Comparison of ENCODE assay signal across 18 cellular contexts in the genomic region with DNA sequence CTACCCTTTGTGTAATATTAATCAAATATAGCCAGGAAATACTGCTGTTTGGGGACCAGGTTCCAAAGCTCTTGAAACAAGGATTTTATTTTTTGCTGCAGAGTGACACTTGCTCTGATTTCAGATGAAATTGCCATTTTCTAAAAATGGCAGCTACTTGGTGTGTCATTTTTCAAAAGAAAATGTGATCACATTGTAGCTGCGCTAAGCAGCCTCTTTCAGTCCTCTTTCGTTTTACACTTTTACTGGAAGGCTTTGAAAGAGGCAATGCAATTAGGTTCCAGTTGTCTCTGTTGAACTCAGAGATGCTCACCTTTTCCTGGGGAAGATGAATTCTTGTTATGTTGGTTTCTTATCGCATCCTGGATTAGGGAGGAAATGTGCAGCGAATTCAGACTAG.
A peak's percentile ranks its signal among the peaks of the same experiment; 100 is the strongest.
DNase-seq lines count a peak whose midpoint lies in the region; ATAC-seq lines count a peak whose summit lies in the region.
"Had no signal": no experiment of that assay in that cellular context is flagged by ENCODE, and none has a peak within 500 bp of the region (broad histone marks: within the 10 kb centered on the region; RNA-seq: fewer than 3 reads in every experiment).

No MANE protein-coding gene starts in this region.

- no peaks in the 10 kb centered on the region for H3K36me3 Mint-ChIP-seq in activated CD4-positive, alpha-beta T cell treated with anti-CD3 and anti-CD28 coated beads, Interleukin-2, amount 10 ng/mL, durations not matched to agents 7 days and 5 days (ENCODE audit: low read depth)
- no peaks in the 10 kb centered on the region for H3K36me3 Mint-ChIP-seq in T-cell
- H3K36me3 Mint-ChIP-seq in naive thymus-derived CD4-positive, alpha-beta T cell: no peaks in the 10 kb centered on the region
- H3K36me3 Mint-ChIP-seq: CD8-positive, alpha-beta T cell had no signal

- intact Hi-C loops in naive thymus-derived CD4-positive, alpha-beta T cell (cut with micrococcal nuclease): loop anchor here (1.0 to 5.0 kb wide), 5 partner anchors 52 to 789 kb away; no protein-coding TSS in a partner anchor

- H3K4me1 Mint-ChIP-seq in activated CD4-positive, alpha-beta T cell treated with anti-CD3 and anti-CD28 coated beads, Interleukin-2, amount 10 ng/mL, durations not matched to agents 7 days and 5 days: peaks cover 18% of the 10 kb centered on the region
- H3K4me1 Mint-ChIP-seq in T-cell: peaks cover 14 to 25% (median 21%) of the 10 kb centered on the region in 3 donors
- peaks cover 5 to 26% (median 21%) of the 10 kb centered on the region in 7 donors for H3K4me1 Mint-ChIP-seq in naive thymus-derived CD4-positive, alpha-beta T cell

- peak; percentile 26 for ATAC-seq in GM18867 (IDR thresholded peaks at IDR 0.05; ENCODE audit: unreplicated experiment)
- ATAC-seq in T-cell (replicated peaks in 1 of 4): peak in 1 of 4 experiments; percentile 33
- ATAC-seq in naive thymus-derived CD4-positive, alpha-beta T cell: no peak
- ATAC-seq in GM18498 (IDR thresholded peaks at IDR 0.05; ENCODE audit: unreplicated experiment): no peak
- no peak for ATAC-seq in GM18502 (IDR thresholded peaks at IDR 0.05; ENCODE audit: poor library complexity, unreplicated experiment)
- ATAC-seq: CD8-positive, alpha-beta T cell had no signal

- no peaks in the 10 kb centered on the region for H3K27me3 Mint-ChIP-seq in activated CD4-positive, alpha-beta T cell treated with anti-CD3 and anti-CD28 coated beads, Interleukin-2, amount 10 ng/mL, durations not matched to agents 7 days and 5 days
- H3K27me3 Mint-ChIP-seq in T-cell: peaks cover 0 to 10% of the 10 kb centered on the region in 2 donors
- H3K27me3 Mint-ChIP-seq in naive thymus-derived CD4-positive, alpha-beta T cell: no peaks in the 10 kb centered on the region

- H3K27ac Mint-ChIP-seq in activated CD4-positive, alpha-beta T cell treated with anti-CD3 and anti-CD28 coated beads, Interleukin-2, amount 10 ng/mL, durations not matched to agents 7 days and 5 days: peak overlapping the region; percentile 84
- H3K27ac Mint-ChIP-seq in T-cell: peak overlapping the region; percentile 45 to 79
- H3K27ac Mint-ChIP-seq in naive thymus-derived CD4-positive, alpha-beta T cell: peak overlapping the region in 8 of 9 donors; percentile 56 to 80 (median 66)
- H3K27ac Mint-ChIP-seq: CD8-positive, alpha-beta T cell had no signal

- POLR2A ChIA-PET in activated CD4-positive, alpha-beta T cell treated with anti-CD3 and anti-CD28 coated beads, Interleukin-2, amount 10 ng/mL, durations not matched to agents 7 days and 5 days (lab: Charles Lee): interaction anchor here (1.2 kb wide), 2 partner anchors 187 to 517 kb away, joined by 3 to 5 read pairs; partner anchors contain the start of gene MCTS1
- POLR2A ChIA-PET in T-cell (lab: Charles Lee): interaction anchor here (0.7 to 0.8 kb wide), 3 partner anchors 26 to 526 kb away, joined by 6 to 13 read pairs (median 11); no protein-coding TSS in a partner anchor
- POLR2A ChIA-PET in naive thymus-derived CD4-positive, alpha-beta T cell (lab: Charles Lee): no interaction called here

- H3K9me3 Mint-ChIP-seq in activated CD4-positive, alpha-beta T cell treated with anti-CD3 and anti-CD28 coated beads, Interleukin-2, amount 10 ng/mL, durations not matched to agents 7 days and 5 days: no peaks in the 10 kb centered on the region
- no peaks in the 10 kb centered on the region for H3K9me3 Mint-ChIP-seq in T-cell
- no peaks in the 10 kb centered on the region for H3K9me3 Mint-ChIP-seq in naive thymus-derived CD4-positive, alpha-beta T cell
- H3K9me3 Mint-ChIP-seq: CD8-positive, alpha-beta T cell had no signal

- H3K4me1 ChIP-seq in naive thymus-derived CD4-positive, alpha-beta T cell (ENCODE audit: control insufficient read depth in 2 of 2, insufficient read depth in 2 of 2, low read length in 2 of 2): no peaks in the 10 kb centered on the region
- H3K4me1 ChIP-seq: HAP-1, left lung had no signal

- no peaks in the 10 kb centered on the region for H3K27me3 ChIP-seq in naive thymus-derived CD4-positive, alpha-beta T cell (ENCODE audit: control insufficient read depth in 2 of 2, insufficient read depth in 2 of 2, low read length in 2 of 2)
- H3K27me3 ChIP-seq: left lung, upper lobe of left lung had no signal

- DNase-seq in activated CD4-positive, alpha-beta T cell treated with anti-CD3 and anti-CD28 coated beads, Interleukin-2, amount 10 ng/mL, durations not matched to agents 7 days and 5 days: no peak
- DNase-seq in activated CD4-positive, alpha-beta T cell treated with anti-CD3 and anti-CD28 coated beads for 4 hours: no peak
- DNase-seq in T-cell (no peak), NCI-H1930 (lab: John Stamatoyannopoulos, UW) (no peak)
- DNase-seq in naive thymus-derived CD4-positive, alpha-beta T cell: peak in 2 of 9 donors; percentile 6 to 17
- DNase-seq: activated CD4-positive, alpha-beta T cell treated with anti-CD3 and anti-CD28 coated beads for 1 hour; DMS79; effector CD8-positive, alpha-beta T cell; stimulated activated naive CD4-positive, alpha-beta T cell treated with Interleukin-2 at 50 U/mL for 16 hours had no signal

- H3K4me3 Mint-ChIP-seq in activated CD4-positive, alpha-beta T cell treated with anti-CD3 and anti-CD28 coated beads, Interleukin-2, amount 10 ng/mL, durations not matched to agents 7 days and 5 days: peak overlapping the region; percentile 8
- H3K4me3 Mint-ChIP-seq in T-cell: peak overlapping the region; percentile 2 to 15 (median 13)
- peak overlapping the region in 9 of 10 donors; percentile 36 to 76 (median 65) for H3K4me3 Mint-ChIP-seq in naive thymus-derived CD4-positive, alpha-beta T cell
- H3K4me3 Mint-ChIP-seq: CD8-positive, alpha-beta T cell had no signal

- CTCF ChIA-PET in activated CD4-positive, alpha-beta T cell treated with anti-CD3 and anti-CD28 coated beads, Interleukin-2, amount 10 ng/mL, durations not matched to agents 7 days and 5 days (lab: Charles Lee): interaction anchor here (0.7 to 1.5 kb wide), 5 partner anchors 10 to 785 kb away, joined by 3 to 4 read pairs (median 3); no protein-coding TSS in a partner anchor
- CTCF ChIA-PET in T-cell (lab: Charles Lee): interaction anchor here (0.6 to 1.7 kb wide), 10 partner anchors 13 to 1847 kb away, joined by 3 to 7 read pairs (median 4); partner anchors contain the start of gene MCTS1 (in 1 of the 2)
- CTCF ChIA-PET in naive thymus-derived CD4-positive, alpha-beta T cell (lab: Charles Lee): interaction anchor here (0.5 to 1.8 kb wide), 5 partner anchors 52 to 212 kb away, joined by 3 to 7 read pairs (median 3); no protein-coding TSS in a partner anchor

- H3K4me3 ChIP-seq in naive thymus-derived CD4-positive, alpha-beta T cell (ENCODE audit: low read length): no peak overlapping the region
- H3K4me3 ChIP-seq: adrenal gland, HAP-1, left lung, mucosa of descending colon, upper lobe of left lung had no signal

- H3K9me3 ChIP-seq in naive thymus-derived CD4-positive, alpha-beta T cell (ENCODE audit: control insufficient read depth in 2 of 3, low read length in 3 of 3): no peaks in the 10 kb centered on the region
- H3K9me3 ChIP-seq: adrenal gland, HAP-1, left lung, mucosa of descending colon, upper lobe of left lung had no signal

- H3K36me3 ChIP-seq in naive thymus-derived CD4-positive, alpha-beta T cell (ENCODE audit: control insufficient read depth in 2 of 3, insufficient read depth in 3 of 3, low read length in 3 of 3): no peaks in the 10 kb centered on the region
- H3K36me3 ChIP-seq: adrenal gland, HAP-1, left lung, upper lobe of left lung had no signal

- no peak overlapping the region for H3K27ac ChIP-seq in naive thymus-derived CD4-positive, alpha-beta T cell (ENCODE audit: low read depth, low read length)
- H3K27ac ChIP-seq: left lung, upper lobe of left lung had no signal

Comparison
In these comparisons a context has a peak if more than half of its experiments do, and no peak if none do; other contexts are left out.
1. H3K4me3 Mint-ChIP-seq: peak in every context shown above with its lines; median percentile 65 in naive thymus-derived CD4-positive, alpha-beta T cell; 13 in T-cell; 8 in activated CD4-positive, alpha-beta T cell treated with anti-CD3 and anti-CD28 coated beads, Interleukin-2, amount 10 ng/mL, durations not matched to agents 7 days and 5 days.